Comparison of ENCODE assay signal across 7 cellular contexts in the genomic region with DNA sequence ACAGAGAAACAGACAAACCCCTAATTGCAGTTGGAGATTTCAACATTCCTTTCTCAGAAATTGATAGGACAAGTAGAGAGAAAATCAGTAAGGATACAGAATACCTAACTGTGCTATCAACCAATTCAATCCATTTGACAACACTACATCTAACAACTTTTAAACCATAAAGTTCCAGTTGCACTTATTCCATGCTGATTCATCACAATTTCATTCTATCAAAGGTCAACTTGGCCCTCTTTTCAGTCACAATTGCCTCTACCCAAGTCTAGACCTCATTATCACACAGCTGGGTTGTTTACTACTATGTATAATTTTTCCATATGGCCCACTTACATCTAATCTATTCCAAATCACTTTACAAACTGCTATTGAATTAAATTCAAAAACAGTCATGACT.
"Had no signal": no experiment of that assay in that cellular context is flagged by ENCODE, and none has a peak within 500 bp of the region (broad histone marks: within the 10 kb centered on the region; RNA-seq: fewer than 3 reads in every experiment).

No MANE protein-coding gene starts in this region.

- ATAC-seq: GM23338 had no signal

- H3K4me3 ChIP-seq: GM23338 had no signal

- H3K27ac ChIP-seq: HL-60 had no signal

- DNase-seq: H9, HCEC 1CT, KG1 had no signal

- H3K4me2 ChIP-seq: GM23338 had no signal

- FAIRE-seq: H1, H54 had no signal

- H2AFZ ChIP-seq: GM23338 had no signal
